In genomic region chr1:92314024-92314423, GRCh38 we compare ENCODE assay signal across 29 cellular contexts. TPM values are rescaled to one million over a fixed set of nuclear protein-coding genes. Genes with fewer than 3 reads are reported as not detected.
DNase-seq lines count a peak whose midpoint lies in the region; ATAC-seq and TF ChIP-seq lines count a peak whose summit lies in the region.
"Had no signal": no experiment of that assay in that cellular context is flagged by ENCODE, and none has a peak within 500 bp of the region (broad histone marks: within the 10 kb centered on the region; RNA-seq: fewer than 3 reads in every experiment).

No MANE protein-coding gene starts in this region.

- DNase-seq in activated CD4-positive, CD25-positive, alpha-beta regulatory T cell treated with anti-CD3 and anti-CD28 coated beads, Interleukin-2, amount 50 U/mL, for 72 hours = no peak
- no peak for DNase-seq in CD4-positive, CD25-positive, alpha-beta regulatory T cell
- DNase-seq in activated CD4-positive, alpha-beta memory T cell treated with anti-CD3 and anti-CD28 coated beads for 36 hours = peak; percentile 24
- DNase-seq in immature natural killer cell = no peak
- no peak for DNase-seq in left ventricle myocardium inferior
- DNase-seq: activated CD4-positive, alpha-beta T cell treated with anti-CD3 and anti-CD28 coated beads for 4 hours; central memory CD4-positive, alpha-beta T cell; foreskin keratinocyte; GOT3; heart right ventricle; HFFc6; KG1; MG63; mucosa of descending colon; NCI-H2029; NCI-H2227 treated with DMSO at 0.1 percent for 48 hours; NCI-H69; right cardiac atrium; SHP77 treated with DMSO at 0.1 percent for 48 hours; substantia nigra had no signal

- ATAC-seq in activated CD4-positive, CD25-positive, alpha-beta regulatory T cell treated with anti-CD3 and anti-CD28 coated beads, Interleukin-2, amount 50 U/mL, for 24 hours = peak; percentile 25 to 40
- no peak for ATAC-seq in CD4-positive, CD25-positive, alpha-beta regulatory T cell (ENCODE audit: low read depth in 2 of 2)
- ATAC-seq in GM19397 (IDR thresholded peaks at IDR 0.05; ENCODE audit: unreplicated experiment) = no peak
- ATAC-seq in GM21737 (IDR thresholded peaks at IDR 0.05; ENCODE audit: unreplicated experiment) = no peak
- ATAC-seq: foreskin keratinocyte, heart right ventricle, mucosa of descending colon, Panc1, right cardiac atrium had no signal

- no peak overlapping the region for H3K4me3 ChIP-seq in CD4-positive, CD25-positive, alpha-beta regulatory T cell (ENCODE audit: low read depth, low read length)
- H3K4me3 ChIP-seq in left ventricle myocardium inferior = no peak overlapping the region
- H3K4me3 ChIP-seq: esophagus muscularis mucosa, heart right ventricle, lung, MG63, mucosa of descending colon had no signal

- peak overlapping the region; percentile 27 to 68 (median 56) for H3K27ac Mint-ChIP-seq in CD4-positive, CD25-positive, alpha-beta regulatory T cell
- H3K27ac Mint-ChIP-seq in activated CD4-positive, alpha-beta memory T cell treated with anti-CD3 and anti-CD28 coated beads for 36 hours = peak overlapping the region; percentile 75
- peak overlapping the region; percentile 75 to 99 (median 94) for H3K27ac Mint-ChIP-seq in immature natural killer cell
- H3K27ac Mint-ChIP-seq: dendritic cell treated with granulocyte-macrophage colony-stimulating factor and Interleukin-4, amounts not matched to agents 40 ng/mL and 50 ng/mL, for 4 days; HFFc6 had no signal

- no peaks in the 10 kb centered on the region for H3K27me3 ChIP-seq in CD4-positive, CD25-positive, alpha-beta regulatory T cell (ENCODE audit: control insufficient read depth, insufficient read depth, low read length)
- H3K27me3 ChIP-seq in left ventricle myocardium inferior (ENCODE audit: low read depth) = no peaks in the 10 kb centered on the region
- H3K27me3 ChIP-seq: esophagus muscularis mucosa, foreskin keratinocyte, heart right ventricle, MG63 had no signal

- H3K4me3 Mint-ChIP-seq in CD4-positive, CD25-positive, alpha-beta regulatory T cell = peak overlapping the region in 1 of 4 donors; percentile 32
- no peak overlapping the region for H3K4me3 Mint-ChIP-seq in activated CD4-positive, alpha-beta memory T cell treated with anti-CD3 and anti-CD28 coated beads for 36 hours
- peak overlapping the region in 4 of 5 donors; percentile 15 to 54 (median 20) for H3K4me3 Mint-ChIP-seq in immature natural killer cell
- H3K4me3 Mint-ChIP-seq: dendritic cell treated with granulocyte-macrophage colony-stimulating factor and Interleukin-4, amounts not matched to agents 40 ng/mL and 50 ng/mL, for 4 days; HFFc6; neural crest cell had no signal

- H3K36me3 Mint-ChIP-seq in CD4-positive, CD25-positive, alpha-beta regulatory T cell = no peaks in the 10 kb centered on the region
- H3K36me3 Mint-ChIP-seq in activated CD4-positive, alpha-beta memory T cell treated with anti-CD3 and anti-CD28 coated beads for 36 hours = peaks cover 31% of the 10 kb centered on the region
- peaks cover 3 to 9% (median 8%) of the 10 kb centered on the region in 3 donors for H3K36me3 Mint-ChIP-seq in immature natural killer cell

- no peak overlapping the region for H3K27ac ChIP-seq in CD4-positive, CD25-positive, alpha-beta regulatory T cell (ENCODE audit: insufficient read depth, low read length, poor library complexity, severe bottlenecking)
- H3K27ac ChIP-seq in left ventricle myocardium inferior (replicated peaks) = no peak overlapping the region
- H3K27ac ChIP-seq: C4-2B, esophagus muscularis mucosa, foreskin keratinocyte, heart right ventricle had no signal

- no peaks in the 10 kb centered on the region for H3K27me3 Mint-ChIP-seq in CD4-positive, CD25-positive, alpha-beta regulatory T cell
- no peaks in the 10 kb centered on the region for H3K27me3 Mint-ChIP-seq in activated CD4-positive, alpha-beta memory T cell treated with anti-CD3 and anti-CD28 coated beads for 36 hours
- peaks cover 0 to 15% (median 2%) of the 10 kb centered on the region in 3 donors for H3K27me3 Mint-ChIP-seq in immature natural killer cell (ENCODE audit: low read depth in 3 of 3)
- H3K27me3 Mint-ChIP-seq: dendritic cell treated with granulocyte-macrophage colony-stimulating factor and Interleukin-4, amounts not matched to agents 40 ng/mL and 50 ng/mL, for 4 days had no signal

- H3K4me1 ChIP-seq in CD4-positive, CD25-positive, alpha-beta regulatory T cell (ENCODE audit: control insufficient read depth, insufficient read depth, low read length, poor library complexity, severe bottlenecking) = peaks cover 30% of the 10 kb centered on the region
- H3K4me1 ChIP-seq in left ventricle myocardium inferior = peaks cover 10% of the 10 kb centered on the region
- H3K4me1 ChIP-seq: esophagus muscularis mucosa, foreskin keratinocyte had no signal

- intact Hi-C loops in activated CD4-positive, alpha-beta memory T cell treated with anti-CD3 and anti-CD28 coated beads for 36 hours (cut with micrococcal nuclease) = loop anchor here (2.0 kb wide), 1 partner anchor 51 kb away; no protein-coding TSS in a partner anchor
- intact Hi-C loops in left ventricle myocardium inferior (cut with micrococcal nuclease) = loop anchor here (10.0 kb wide), 1 partner anchor 311 kb away; no protein-coding TSS in a partner anchor

- H3K36me3 ChIP-seq in CD4-positive, CD25-positive, alpha-beta regulatory T cell (ENCODE audit: control insufficient read depth, insufficient read depth, low read length) = peaks cover 12% of the 10 kb centered on the region
- H3K36me3 ChIP-seq in left ventricle myocardium inferior = peaks cover 28% of the 10 kb centered on the region

- H3K9me3 Mint-ChIP-seq in CD4-positive, CD25-positive, alpha-beta regulatory T cell = peaks cover 0 to 1% (median 0%) of the 10 kb centered on the region in 7 donors
- H3K9me3 Mint-ChIP-seq in activated CD4-positive, alpha-beta memory T cell treated with anti-CD3 and anti-CD28 coated beads for 36 hours = no peaks in the 10 kb centered on the region
- H3K9me3 Mint-ChIP-seq in immature natural killer cell = no peaks in the 10 kb centered on the region
- H3K9me3 Mint-ChIP-seq: dendritic cell treated with granulocyte-macrophage colony-stimulating factor and Interleukin-4, amounts not matched to agents 40 ng/mL and 50 ng/mL, for 4 days; HFFc6; neural crest cell had no signal

- no peak for TF ChIP-seq CTCF in left ventricle myocardium inferior (IDR thresholded peaks at IDR 0.05; ENCODE audit: borderline replicate concordance)

- POLR2A ChIA-PET in activated CD4-positive, alpha-beta memory T cell treated with anti-CD3 and anti-CD28 coated beads for 36 hours (lab: Charles Lee) = interaction anchor here (0.7 to 1.7 kb wide), 7 partner anchors 10 to 273 kb away, joined by 3 to 7 read pairs (median 3); no protein-coding TSS in a partner anchor

- CTCF ChIA-PET in activated CD4-positive, alpha-beta memory T cell treated with anti-CD3 and anti-CD28 coated beads for 36 hours (lab: Charles Lee) = interaction anchor here (0.8 to 2.5 kb wide), 11 partner anchors 13 to 504 kb away, joined by 3 to 11 read pairs (median 4); partner anchors contain the start of gene GFI1

- no peaks in the 10 kb centered on the region for H3K9me3 ChIP-seq in CD4-positive, CD25-positive, alpha-beta regulatory T cell (ENCODE audit: control insufficient read depth in 2 of 2, low read length in 2 of 2)
- H3K9me3 ChIP-seq in left ventricle myocardium inferior (replicated peaks) = no peaks in the 10 kb centered on the region
- H3K9me3 ChIP-seq: esophagus muscularis mucosa, heart right ventricle, MG63, mucosa of descending colon had no signal

- peaks cover 32 to 65% (median 34%) of the 10 kb centered on the region in 4 donors for H3K4me1 Mint-ChIP-seq in CD4-positive, CD25-positive, alpha-beta regulatory T cell
- H3K4me1 Mint-ChIP-seq in activated CD4-positive, alpha-beta memory T cell treated with anti-CD3 and anti-CD28 coated beads for 36 hours (ENCODE audit: low read depth) = peaks cover 72% of the 10 kb centered on the region
- H3K4me1 Mint-ChIP-seq in immature natural killer cell = peaks cover 57 to 69% of the 10 kb centered on the region in 2 donors
- H3K4me1 Mint-ChIP-seq: neural crest cell had no signal

RNA-seq across cellular contexts. Expression of gene RPAP2, which starts 15.2 kb away (rescaled TPM):
- total RNA-seq in CD4-positive, CD25-positive, alpha-beta regulatory T cell = 26.8 TPM
- 10 to 100 TPM; 16.9 to 20.8 (median 20.1) TPM for polyA plus RNA-seq in CD4-positive, CD25-positive, alpha-beta regulatory T cell
- total RNA-seq in activated CD4-positive, alpha-beta memory T cell treated with anti-CD3 and anti-CD28 coated beads for 36 hours = 10 to 100 TPM; 28.6 to 31.6 TPM
- polyA plus RNA-seq in immature natural killer cell = 10 to 100 TPM in 2 of 3 donors, 1 to 10 TPM in 1; 7.9 to 28.6 (median 11.6) TPM
- total RNA-seq in left ventricle myocardium inferior = 25.3 TPM

RNA-seq across cellular contexts. Expression of gene GLMN, which starts 15.2 kb away (rescaled TPM):
- total RNA-seq in CD4-positive, CD25-positive, alpha-beta regulatory T cell = 10.9 TPM
- polyA plus RNA-seq in CD4-positive, CD25-positive, alpha-beta regulatory T cell = 10 to 100 TPM in 3 of 4 donors, 1 to 10 TPM in 1; 8.2 to 15.2 (median 11.9) TPM
- total RNA-seq in activated CD4-positive, alpha-beta memory T cell treated with anti-CD3 and anti-CD28 coated beads for 36 hours = 10 to 100 TPM; 10.9 to 13.3 TPM
- polyA plus RNA-seq in immature natural killer cell = 10 to 100 TPM; 10.8 to 18.3 (median 15.3) TPM
- 6.2 TPM for total RNA-seq in left ventricle myocardium inferior

Comparison
In these comparisons a context has a peak if more than half of its experiments do, and no peak if none do; other contexts are left out.
1. ATAC-seq: peak in activated CD4-positive, CD25-positive, alpha-beta regulatory T cell treated with anti-CD3 and anti-CD28 coated beads, Interleukin-2, amount 50 U/mL, for 24 hours (2 of 2); none in CD4-positive, CD25-positive, alpha-beta regulatory T cell (0 of 2), GM19397 (single experiment) and GM21737 (single experiment).
2. Peak in every context shown above with its lines, with median percentiles within 50 percentile points of each other: H3K27ac Mint-ChIP-seq.